In genomic region chr1:27342778-27343638, GRCh38 we compare ENCODE assay signal across 9 cellular contexts. TPM values are rescaled to one million over a fixed set of nuclear protein-coding genes. Genes with fewer than 3 reads are reported as not detected.
DNase-seq lines count a peak whose midpoint lies in the region; ATAC-seq and TF ChIP-seq lines count a peak whose summit lies in the region.
"Had no signal": no experiment of that assay in that cellular context is flagged by ENCODE, and none has a peak within 500 bp of the region (broad histone marks: within the 10 kb centered on the region; RNA-seq: fewer than 3 reads in every experiment).

No MANE protein-coding gene starts in this region.

- TF ChIP-seq POLR2A in GM15510 (IDR thresholded peaks at IDR 0.05; ENCODE audit: borderline replicate concordance, extremely low read depth, insufficient read length), result peak; percentile 34

- no peaks in the 10 kb centered on the region for H3K36me3 ChIP-seq in colonic mucosa

- POLR2A ChIA-PET in activated B cell treated with CpG ODN at 0.5 μM for 24 hours (lab: Charles Lee), result interaction anchor here (1.0 to 4.7 kb wide), 7 partner anchors 10 to 319 kb away, joined by 3 to 75 read pairs (median 11); partner anchors contain the start of genes MAP3K6 and TMEM222

- no peaks in the 10 kb centered on the region for H3K9me3 Mint-ChIP-seq in activated B cell treated with CpG ODN at 0.5 μM for 24 hours
- H3K9me3 Mint-ChIP-seq in neural crest cell, result no peaks in the 10 kb centered on the region

- peaks cover 71% of the 10 kb centered on the region for H3K4me1 Mint-ChIP-seq in activated B cell treated with CpG ODN at 0.5 μM for 24 hours
- peaks cover 24% of the 10 kb centered on the region for H3K4me1 Mint-ChIP-seq in neural crest cell

- H3K9me3 ChIP-seq in colonic mucosa, result no peaks in the 10 kb centered on the region

- CTCF ChIA-PET in activated B cell treated with CpG ODN at 0.5 μM for 24 hours (lab: Charles Lee), result interaction anchor here (0.9 to 3.7 kb wide), 3 partner anchors 10 to 47 kb away, joined by 4 to 23 read pairs (median 5); no protein-coding TSS in a partner anchor

- H3K4me3 ChIP-seq in colonic mucosa, result peak overlapping the region; percentile 36

- H3K4me3 Mint-ChIP-seq in activated B cell treated with CpG ODN at 0.5 μM for 24 hours (peak overlapping the region; percentile 80), neural crest cell (peak overlapping the region; percentile 4)

- H3K27me3 Mint-ChIP-seq in activated B cell treated with CpG ODN at 0.5 μM for 24 hours (no peaks in the 10 kb centered on the region), neural crest cell (ENCODE audit: low read depth) (peaks cover 16% of the 10 kb centered on the region)

- DNase-seq in NCI-H128 (lab: John Stamatoyannopoulos, UW; ENCODE audit: unreplicated experiment) (peak; percentile 42), activated B cell treated with CpG ODN at 0.5 μM for 24 hours (peak; percentile 57), colonic mucosa (peak; percentile 42), neural crest cell (ENCODE audit: low read depth, low spot score) (no peak), glomerular visceral epithelial cell (ENCODE audit: extremely low spot score) (no peak)

- intact Hi-C loops in activated B cell treated with CpG ODN at 0.5 μM for 24 hours (cut with micrococcal nuclease), result loop anchor here (5.0 to 10.0 kb wide), 2 partner anchors 384 to 648 kb away; partner anchors contain the start of genes ARID1A and FAM76A
- intact Hi-C loops in colonic mucosa (cut with DNase I), result no loop called here

- H3K4me1 ChIP-seq in colonic mucosa, result no peaks in the 10 kb centered on the region

- ATAC-seq in activated B cell treated with CpG ODN at 0.5 μM for 24 hours (ENCODE audit: low read depth) (peak; percentile 55), HG03460 (IDR thresholded peaks at IDR 0.05; ENCODE audit: unreplicated experiment) (no peak), HG03097 (IDR thresholded peaks at IDR 0.05; ENCODE audit: low FRiP score, unreplicated experiment) (no peak)

- H3K27ac Mint-ChIP-seq in activated B cell treated with CpG ODN at 0.5 μM for 24 hours (peak overlapping the region; percentile 87), neural crest cell (ENCODE audit: unreplicated experiment) (no peak overlapping the region)

- H3K36me3 Mint-ChIP-seq in activated B cell treated with CpG ODN at 0.5 μM for 24 hours (ENCODE audit: low read depth) (peaks cover 29% of the 10 kb centered on the region), neural crest cell (ENCODE audit: low read depth) (no peaks in the 10 kb centered on the region)

- H3K27ac ChIP-seq in colonic mucosa, result peak overlapping the region; percentile 46

- TF ChIP-seq CTCF in activated B cell treated with CpG ODN at 0.5 μM for 24 hours (IDR thresholded peaks at IDR 0.05), result no peak
- TF ChIP-seq CTCF in colonic mucosa (IDR thresholded peaks at IDR 0.05), result no peak
- no peak for TF ChIP-seq CTCF in neural crest cell (conservative IDR thresholded peaks at IDR 0.05)

- H3K27me3 ChIP-seq in colonic mucosa, result no peaks in the 10 kb centered on the region

- peak overlapping the region; percentile 74 to 78 for H3K9ac ChIP-seq in colonic mucosa (ENCODE audit: low read depth in 2 of 2, low read length in 2 of 2)

RNA-seq across cellular contexts. Expression of gene SYTL1, which starts 1.2 kb away (rescaled TPM):
- total RNA-seq in activated B cell treated with CpG ODN at 0.5 μM for 24 hours (76.0 and 81.9 TPM in 2 replicates), colonic mucosa (10 to 100 TPM; 15.6 to 17.4 TPM), neural crest cell (0.72 and 1.4 TPM in 2 replicates)

RNA-seq across cellular contexts. Expression of gene TMEM222, which starts 21.0 kb away (rescaled TPM):
- total RNA-seq in activated B cell treated with CpG ODN at 0.5 μM for 24 hours (39.3 and 43.0 TPM in 2 replicates), colonic mucosa (10 to 100 TPM; 28.6 to 35.4 TPM), neural crest cell (46.7 and 46.9 TPM in 2 replicates)

RNA-seq across cellular contexts. Expression of gene MAP3K6, which starts 23.8 kb away (rescaled TPM):
- total RNA-seq in activated B cell treated with CpG ODN at 0.5 μM for 24 hours (4.6 and 7.4 TPM in 2 replicates), colonic mucosa (10 to 100 TPM; 21.7 to 41.0 TPM), neural crest cell (12.9 and 13.6 TPM in 2 replicates)

RNA-seq across cellular contexts. Expression of gene FCN3, which starts 31.6 kb away (rescaled TPM):
- total RNA-seq in activated B cell treated with CpG ODN at 0.5 μM for 24 hours (not detected in 2 replicates), colonic mucosa (1 to 10 TPM in 1 of 2 donors, under 1 TPM in 1; 0.42 to 1.5 TPM), neural crest cell (not detected in 2 replicates)

RNA-seq across cellular contexts. Expression of gene CD164L2, which starts 40.1 kb away (rescaled TPM):
- total RNA-seq in activated B cell treated with CpG ODN at 0.5 μM for 24 hours, result 0.16 TPM in 1 of 2 replicates, not detected in the other
- total RNA-seq in colonic mucosa, result 1 to 10 TPM in 1 of 2 donors, under 1 TPM in 1; 0.69 to 1.7 TPM
- total RNA-seq in neural crest cell, result not detected in 2 replicates
- total RNA-seq: pulmonary artery endothelial cell had no signal

Comparison
In these comparisons a context has a peak if more than half of its experiments do, and no peak if none do; other contexts are left out.
1. DNase-seq: peak in NCI-H128 (single experiment), activated B cell treated with CpG ODN at 0.5 μM for 24 hours (single experiment) and colonic mucosa (single experiment); none in neural crest cell (single experiment) and glomerular visceral epithelial cell (single experiment).